9 cellular contexts compared by ENCODE assay signal in the genomic region with DNA sequence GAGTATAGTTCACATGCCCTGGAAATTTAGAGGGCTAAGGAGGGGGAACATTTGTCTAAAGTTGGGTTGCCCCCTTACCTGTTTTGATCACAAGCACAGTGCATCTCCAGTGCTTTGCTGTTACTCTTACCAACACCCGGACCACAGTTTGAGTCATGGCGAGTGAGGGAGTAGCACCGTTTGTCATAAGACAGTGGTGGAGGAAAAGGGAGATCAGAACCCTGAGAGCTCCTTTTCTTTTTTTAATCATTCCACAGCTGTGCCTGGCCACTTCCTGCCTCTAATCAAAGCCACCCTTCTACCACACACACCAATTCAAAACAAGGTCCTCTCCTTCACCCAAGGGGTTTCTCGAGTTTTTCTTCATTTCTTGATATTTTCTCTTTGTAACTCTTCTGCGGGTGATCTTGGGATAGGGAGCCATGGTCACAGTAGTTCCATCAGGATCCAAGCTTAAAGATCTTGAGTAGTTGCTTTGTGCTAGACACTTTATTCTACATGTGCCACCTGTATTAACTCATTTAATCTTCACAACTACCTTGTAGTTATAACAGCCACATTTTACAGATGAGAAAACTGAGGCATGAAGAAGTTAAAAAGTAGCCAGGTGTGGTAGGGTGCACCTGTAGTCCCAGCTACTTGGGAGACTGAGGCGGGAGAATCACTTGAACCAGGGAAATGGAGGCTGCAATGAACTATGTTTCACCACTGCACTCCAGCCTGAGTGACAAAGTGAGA. TPM values are rescaled to one million over a fixed set of nuclear protein-coding genes. Genes with fewer than 3 reads are reported as not detected.
DNase-seq lines count a peak whose midpoint lies in the region; ATAC-seq, FAIRE-seq and TF ChIP-seq lines count a peak whose summit lies in the region.
"Had no signal": no experiment of that assay in that cellular context is flagged by ENCODE, and none has a peak within 500 bp of the region (broad histone marks: within the 10 kb centered on the region; RNA-seq: fewer than 3 reads in every experiment).

No MANE protein-coding gene starts in this region.

- TF ChIP-seq RAD21 in K562 (CRISPR knock-in tag; conservative IDR thresholded peaks at IDR 0.05 in 1 of 2, IDR thresholded peaks at IDR 0.05 in 1 of 2), result no peak

- no TSS peak for BruUV-seq in K562 (replicated peaks; lab: Mats Ljungman, UMichigan)

- no peaks in the 10 kb centered on the region for H3K36me3 ChIP-seq in SU-DHL-6 (ENCODE audit: low read length)
- H3K36me3 ChIP-seq in K562 (ENCODE audit: control insufficient read depth, insufficient read depth, low read length), result no peaks in the 10 kb centered on the region; the same call in 2 of the 3 replicates

- no peak for TF ChIP-seq EP300 in K562 (IDR thresholded peaks at IDR 0.05; ENCODE audit: low read length)

- DNase-seq in GM03348 (ENCODE audit: low spot score) (peak; percentile 42), K562 (ENCODE audit: extremely low read depth in 1 of 4, low spot score in 3 of 4) (peak in 1 of 4 experiments; percentile 56), left lobe of liver (ENCODE audit: low spot score) (no peak), putamen (ENCODE audit: low spot score) (no peak)
- peak; percentile 19 for DNase-seq in stimulated activated CD4-positive, alpha-beta T cell treated with anti-CD3 and anti-CD28 coated beads, Interleukin-12 subunit alpha, Interleukin-12 subunit beta, amount 100 ng/mL, for 4 hours

- H3K4me2 ChIP-seq in SU-DHL-6 (ENCODE audit: low read depth, low read length, poor library complexity, severe bottlenecking) (peak overlapping the region; percentile 66), K562 (ENCODE audit: insufficient read depth, low read length) (peak overlapping the region; percentile 67; the same call in 1 of the 2 replicates)

- H3K9me3 ChIP-seq in SU-DHL-6 (ENCODE audit: insufficient read depth, low read length) (no peaks in the 10 kb centered on the region), K562 (replicated peaks; ENCODE audit: control insufficient read depth, insufficient read depth, low read depth, low read length) (no peaks in the 10 kb centered on the region)

- FAIRE-seq in K562 (lab: Jason Lieb, UNC), result no peak

- peak overlapping the region; percentile 83 for H3K27ac ChIP-seq in SU-DHL-6 (ENCODE audit: low read depth, low read length)
- H3K27ac ChIP-seq in K562 (ENCODE audit: extremely low read depth, low read depth, low read length), result peak overlapping the region; percentile 15; the same call in 1 of the 3 replicates

- no peak for TF ChIP-seq POLR2A in K562 (conservative IDR thresholded peaks at IDR 0.05)
- TF ChIP-seq POLR2A in GM18505 (IDR thresholded peaks at IDR 0.05; ENCODE audit: borderline replicate concordance, extremely low read depth, insufficient read depth, insufficient read length), result no peak

- in situ Hi-C loops in K562 (cut with MboI), result no loop called here

- peak overlapping the region; percentile 42 for H2AFZ ChIP-seq in SU-DHL-6 (ENCODE audit: low read depth, low read length, severe bottlenecking)
- H2AFZ ChIP-seq in K562 (ENCODE audit: low read depth, low read length), result peak overlapping the region; percentile 95

- intact Hi-C loops in K562 (cut with micrococcal nuclease), result no loop called here

- H3K4me3 ChIP-seq in SU-DHL-6 (ENCODE audit: insufficient read depth, low read length, poor library complexity, severe bottlenecking), result peak overlapping the region; percentile 4
- H3K4me3 ChIP-seq in K562, result no peak overlapping the region

- peak overlapping the region; percentile 46 for H3K9ac ChIP-seq in SU-DHL-6 (ENCODE audit: low read length)
- peak overlapping the region in 1 of 2 experiments; percentile 34; a peak in 3 of 4 replicates for H3K9ac ChIP-seq in K562 (ENCODE audit: insufficient read depth in 1 of 2, low read depth in 2 of 2, low read length in 2 of 2)

- peaks cover 40% of the 10 kb centered on the region for H3F3A ChIP-seq in SU-DHL-6 (ENCODE audit: insufficient read depth)

- H3K9me1 ChIP-seq in K562 (ENCODE audit: control insufficient read depth, insufficient read depth, low read length), result no peaks in the 10 kb centered on the region

- H3K9me2 ChIP-seq in SU-DHL-6 (replicated peaks; ENCODE audit: insufficient read depth, low read length), result no peaks in the 10 kb centered on the region

- TF ChIP-seq CTCF in SU-DHL-6 (IDR thresholded peaks at IDR 0.05; ENCODE audit: insufficient read depth, low read length, poor library complexity, severe bottlenecking) (no peak), K562 (IDR thresholded peaks at IDR 0.05 in 2 of 3, conservative IDR thresholded peaks at IDR 0.05 in 1 of 3; ENCODE audit: insufficient read depth in 2 of 3, low read depth in 1 of 3, low read length in 3 of 3) (no peak)

- H3K79me2 ChIP-seq in SU-DHL-6 (ENCODE audit: insufficient read depth, low read length) (no peaks in the 10 kb centered on the region), K562 (ENCODE audit: control insufficient read depth, insufficient read depth, low read length) (peaks cover 6% of the 10 kb centered on the region; the same call in 2 of the 3 replicates)

- WGBS in K562 (ENCODE audit: insufficient coverage, low coverage, missing lambda C conversion rate), result 26% methylated on average over 6 of the region's 6 CpGs

- H3K4me1 ChIP-seq in K562 (replicated peaks in 1 of 2; ENCODE audit: control insufficient read depth in 2 of 2, insufficient read depth in 2 of 2, low read length in 2 of 2), result peaks cover 20 to 35% of the 10 kb centered on the region in 2 experiments

- H4K20me1 ChIP-seq in SU-DHL-6 (ENCODE audit: low read depth, low read length) (no peaks in the 10 kb centered on the region), K562 (replicated peaks; ENCODE audit: control insufficient read depth, insufficient read depth, low read length) (no peaks in the 10 kb centered on the region)

- no peaks in the 10 kb centered on the region for H3K27me3 ChIP-seq in SU-DHL-6 (ENCODE audit: low read length)
- H3K27me3 ChIP-seq in K562 (ENCODE audit: control insufficient read depth in 2 of 2, insufficient read depth in 2 of 2, low read length in 2 of 2), result no peaks in the 10 kb centered on the region

- peak; percentile 31 for ATAC-seq in K562
- no peak for ATAC-seq in GM18505 (IDR thresholded peaks at IDR 0.05; ENCODE audit: unreplicated experiment)
- no peak for ATAC-seq in left lobe of liver
- ATAC-seq in HG02763 (IDR thresholded peaks at IDR 0.05; ENCODE audit: unreplicated experiment), result no peak

- POLR2A ChIA-PET in K562 (lab: Yijun Ruan, JAX), result interaction anchor here (0.6 to 1.2 kb wide), 2 partner anchors 12 to 14 kb away, joined by 3 to 6 read pairs; no protein-coding TSS in a partner anchor

- CTCF ChIA-PET in K562 (lab: Yijun Ruan, JAX; ENCODE audit: low intra/inter-chr PET ratio), result no interaction called here

RNA-seq across cellular contexts. Expression of gene MYL4, which starts 5.0 kb away (rescaled TPM):
- total RNA-seq in K562 (2011; cell fraction: chromatin; rRNA removed; ENCODE audit: low replicate concordance), result 69.7 and 135 TPM in 2 replicates
- 127 and 133 TPM in 2 replicates for total RNA-seq in K562 (2011; cell fraction: nucleolus; rRNA removed)
- total RNA-seq in K562 (2011; cell fraction: nucleoplasm; rRNA removed), result 109 and 110 TPM in 2 replicates
- total RNA-seq in K562 (2014; rRNA removed) (170 and 213 TPM in 2 replicates), K562 (2014; rRNA removed; fragmentation: Illumina TruSeq; extraction: Trizol) (83.5 and 117 TPM in 2 replicates), K562 (2015; rRNA removed; fragmentation: Illumina TruSeq; extraction: Trizol) (149 TPM in 2 replicates), K562 (2021) (177 and 183 TPM in 2 replicates), left lobe of liver (not detected)
- polyA plus RNA-seq in K562 (2011; rRNA removed) (221 and 324 TPM in 2 replicates), K562 (2014; fragmentation: Illumina TruSeq; extraction: Trizol) (252 and 284 TPM in 2 replicates), K562 (2014; fragmentation: Nextera tagmentation; extraction: Ambion mirVana) (100 to 1,000 TPM; 287 to 423 TPM), K562 (2014; rRNA removed) (319 and 378 TPM in 2 replicates)
- 287 and 309 TPM in 2 replicates for polyA plus RNA-seq in K562 (2011; cell fraction: cytosol; rRNA removed)
- polyA plus RNA-seq in K562 (2011; cell fraction: nucleus; rRNA removed), result 346 and 397 TPM in 2 replicates
- 170 and 179 TPM in 2 replicates for polyA plus RNA-seq in K562 (2012)
- 90.7 and 106 TPM in 2 replicates for polyA minus RNA-seq in K562 (2011; rRNA and poly(A)+ RNA removed)
- 34.9 and 40.8 TPM in 2 replicates for polyA minus RNA-seq in K562 (2011; cell fraction: cytosol; rRNA and poly(A)+ RNA removed)
- polyA minus RNA-seq in K562 (2011; cell fraction: nucleus; rRNA and poly(A)+ RNA removed), result 29.5 and 45.3 TPM in 2 replicates
- total RNA-seq: T-helper 2 cell treated with Interferon-gamma antibody and Interleukin-4, amounts not matched to agents 100 ng/mL and 5 ng/mL, for 36 hours had no signal

RNA-seq across cellular contexts. Expression of gene CDC27, which starts 15.1 kb away (rescaled TPM):
- total RNA-seq in K562 (2011; cell fraction: chromatin; rRNA removed; ENCODE audit: low replicate concordance), result 143 and 304 TPM in 2 replicates
- total RNA-seq in K562 (2011; cell fraction: nucleolus; rRNA removed), result 50.0 and 59.6 TPM in 2 replicates
- total RNA-seq in K562 (2011; cell fraction: nucleoplasm; rRNA removed), result 94.1 and 102 TPM in 2 replicates
- 79.5 and 81.0 TPM in 2 replicates for total RNA-seq in K562 (2014; rRNA removed)
- total RNA-seq in K562 (2014; rRNA removed; fragmentation: Illumina TruSeq; extraction: Trizol), result 102 and 118 TPM in 2 replicates
- 83.0 and 94.1 TPM in 2 replicates for total RNA-seq in K562 (2015; rRNA removed; fragmentation: Illumina TruSeq; extraction: Trizol)
- 117 and 119 TPM in 2 replicates for total RNA-seq in K562 (2021)
- polyA plus RNA-seq in K562 (2011; rRNA removed), result 119 and 155 TPM in 2 replicates
- 67.7 and 77.1 TPM in 2 replicates for polyA plus RNA-seq in K562 (2011; cell fraction: cytosol; rRNA removed)
- 118 and 164 TPM in 2 replicates for polyA plus RNA-seq in K562 (2011; cell fraction: nucleus; rRNA removed)
- 36.5 and 85.2 TPM in 2 replicates for polyA plus RNA-seq in K562 (2012)
- polyA plus RNA-seq in K562 (2014; fragmentation: Illumina TruSeq; extraction: Trizol), result 94.1 and 104 TPM in 2 replicates
- 10 to 100 TPM; 28.6 to 34.5 TPM for polyA plus RNA-seq in K562 (2014; fragmentation: Nextera tagmentation; extraction: Ambion mirVana)
- 41.9 and 48.3 TPM in 2 replicates for polyA plus RNA-seq in K562 (2014; rRNA removed)
- polyA minus RNA-seq in K562 (2011; rRNA and poly(A)+ RNA removed), result 353 and 364 TPM in 2 replicates
- polyA minus RNA-seq in K562 (2011; cell fraction: cytosol; rRNA and poly(A)+ RNA removed), result 95.5 and 126 TPM in 2 replicates
- 34.6 and 86.0 TPM in 2 replicates for polyA minus RNA-seq in K562 (2011; cell fraction: nucleus; rRNA and poly(A)+ RNA removed)
- 29.3 TPM for total RNA-seq in left lobe of liver

RNA-seq across cellular contexts. Expression of gene ITGB3, which starts 49.5 kb away (rescaled TPM):
- 3.2 and 6.2 TPM in 2 replicates for total RNA-seq in K562 (2011; cell fraction: chromatin; rRNA removed; ENCODE audit: low replicate concordance)
- total RNA-seq in K562 (2011; cell fraction: nucleolus; rRNA removed), result 2.8 and 4.7 TPM in 2 replicates
- total RNA-seq in K562 (2011; cell fraction: nucleoplasm; rRNA removed), result 3.4 and 4.4 TPM in 2 replicates
- total RNA-seq in K562 (2014; rRNA removed) (0.45 and 0.54 TPM in 2 replicates), K562 (2014; rRNA removed; fragmentation: Illumina TruSeq; extraction: Trizol) (0.47 and 0.99 TPM in 2 replicates), K562 (2015; rRNA removed; fragmentation: Illumina TruSeq; extraction: Trizol) (0.30 and 0.62 TPM in 2 replicates), K562 (2021) (0.84 and 0.92 TPM in 2 replicates), left lobe of liver (5.0 TPM)
- polyA plus RNA-seq in K562 (2011; rRNA removed) (1.1 and 2.6 TPM in 2 replicates), K562 (2014; fragmentation: Illumina TruSeq; extraction: Trizol) (0.60 and 0.62 TPM in 2 replicates), K562 (2014; fragmentation: Nextera tagmentation; extraction: Ambion mirVana) (under 1 TPM in 1 of 2 experiments, not detected in 1; 0.08 TPM), K562 (2014; rRNA removed) (0.32 and 0.62 TPM in 2 replicates)
- polyA plus RNA-seq in K562 (2011; cell fraction: cytosol; rRNA removed), result 1.0 and 1.9 TPM in 2 replicates
- polyA plus RNA-seq in K562 (2011; cell fraction: nucleus; rRNA removed), result 0.95 and 3.2 TPM in 2 replicates
- polyA plus RNA-seq in K562 (2012), result 0.73 and 1.0 TPM in 2 replicates
- polyA minus RNA-seq in K562 (2011; rRNA and poly(A)+ RNA removed), result 1.8 and 6.9 TPM in 2 replicates
- polyA minus RNA-seq in K562 (2011; cell fraction: cytosol; rRNA and poly(A)+ RNA removed), result 0.64 and 3.1 TPM in 2 replicates
- polyA minus RNA-seq in K562 (2011; cell fraction: nucleus; rRNA and poly(A)+ RNA removed), result 1.2 and 1.6 TPM in 2 replicates

Comparison
In these comparisons a context has a peak if more than half of its experiments do, and no peak if none do; other contexts are left out.
1. DNase-seq: peak in GM03348 (single experiment) and stimulated activated CD4-positive, alpha-beta T cell treated with anti-CD3 and anti-CD28 coated beads, Interleukin-12 subunit alpha, Interleukin-12 subunit beta, amount 100 ng/mL, for 4 hours (single experiment); none in left lobe of liver (single experiment) and putamen (single experiment).
2. RNA of gene MYL4, which starts 5.0 kb away (total RNA-seq): 69.7 to 213 TPM in K562; not detected in left lobe of liver (single experiment); every median in the first group is over 10 times any median in the second.